1 cellular context compared by ENCODE assay signal in the genomic region with DNA sequence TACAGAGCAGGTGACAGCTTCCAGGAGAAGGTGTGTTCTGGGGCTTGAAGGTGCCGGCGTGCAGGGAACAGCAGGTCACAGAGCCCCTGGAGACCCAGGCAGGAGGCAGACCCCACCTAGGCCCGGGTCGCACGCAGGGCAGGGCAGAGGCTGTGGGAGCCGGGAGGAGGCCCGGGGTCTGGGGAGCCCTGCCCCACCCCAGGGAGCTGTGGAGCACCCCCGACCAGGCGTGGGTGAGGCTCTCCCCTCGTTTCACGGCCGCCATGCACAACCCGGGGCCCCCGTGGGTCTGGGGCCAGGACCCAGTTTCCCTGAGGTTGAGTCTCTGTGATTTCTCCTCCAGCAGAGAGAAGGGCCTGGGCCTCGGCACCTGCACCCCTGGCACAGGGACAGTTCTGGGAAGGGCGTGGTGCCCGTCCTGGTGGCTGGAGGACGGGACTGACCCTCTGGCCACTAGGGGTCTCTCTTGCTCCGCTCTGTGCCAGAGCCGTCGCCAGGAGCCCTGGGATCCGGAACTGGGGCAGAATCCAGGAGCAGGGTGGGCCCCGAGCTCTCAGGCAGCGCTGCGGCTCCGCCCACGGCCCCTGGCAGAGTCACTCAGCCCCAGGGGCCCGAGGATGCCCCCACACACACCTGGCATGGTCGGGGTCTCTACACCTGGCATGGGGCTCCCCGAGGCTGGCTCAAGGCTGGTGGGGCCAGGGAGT.
A peak's percentile ranks its signal among the peaks of the same experiment; 100 is the strongest.
TF ChIP-seq lines count a peak whose summit lies in the region.

No MANE protein-coding gene starts in this region.

TF ChIP-seq in K562, 482 proteins besides CTCF, POLR2A, EP300 and RAD21 (continued from another document):
- TF ChIP-seq MYNN (IDR thresholded peaks at IDR 0.05) (peak; percentile 58; the same call in 1 of the 2 replicates), MYNN (CRISPR knock-in tag; IDR thresholded peaks at IDR 0.05) (no peak), KLF13 (tag; IDR thresholded peaks at IDR 0.05; ENCODE audit: borderline replicate concordance, low read depth) (peak; percentile 44; the same call in 1 of the 2 replicates), CC2D1A (IDR thresholded peaks at IDR 0.05) (peak; percentile 79), STAG1 (CRISPR knock-in tag; IDR thresholded peaks at IDR 0.05; ENCODE audit: borderline replicate concordance) (peak; percentile 94), RB1 (IDR thresholded peaks at IDR 0.05; ENCODE audit: low read depth) (peak; percentile 53; the same call in 1 of the 2 replicates), ETV1 (tag; conservative IDR thresholded peaks at IDR 0.05; ENCODE audit: low read depth) (0 out of 2 replicates have a peak, but pooled peaks have one; percentile 35), SOX6 (IDR thresholded peaks at IDR 0.05) (no peak), ATF1 (CRISPR knock-in tag; IDR thresholded peaks at IDR 0.05) (no peak), ATF1 (tag; IDR thresholded peaks at IDR 0.05) (0 out of 2 replicates have a peak, but pooled peaks have one; percentile 34), ZNF274 (IDR thresholded peaks at IDR 0.05; ENCODE audit: borderline replicate concordance, low read depth, low read length) (no peak), ZNF77 (CRISPR knock-in tag; IDR thresholded peaks at IDR 0.05) (no peak), CHCHD3 (CRISPR knock-in tag; IDR thresholded peaks at IDR 0.05) (no peak), ZNF212 (CRISPR knock-in tag; IDR thresholded peaks at IDR 0.05) (no peak), PML (IDR thresholded peaks at IDR 0.05; ENCODE audit: low read length) (no peak), MTA3 (IDR thresholded peaks at IDR 0.05; ENCODE audit: borderline replicate concordance) (peak; percentile 27; the same call in 1 of the 2 replicates), RFX5 (IDR thresholded peaks at IDR 0.05; ENCODE audit: low read depth, low read length) (no peak), ARID2 (IDR thresholded peaks at IDR 0.05) (peak; percentile 73; the same call in 1 of the 2 replicates), ZNF121 (CRISPR knock-in tag; conservative IDR thresholded peaks at IDR 0.05) (peak; percentile 49; the same call in 1 of the 2 replicates), NFIC (IDR thresholded peaks at IDR 0.05) (0 out of 2 replicates have a peak, but pooled peaks have one; percentile 6), CTBP1 (IDR thresholded peaks at IDR 0.05; ENCODE audit: borderline replicate concordance) (peak; percentile 49; the same call in 1 of the 2 replicates), ELF1 (tag; IDR thresholded peaks at IDR 0.05) (peak; percentile 74), RBM39 (optimal IDR thresholded peaks at IDR 0.05; ENCODE audit: low read depth, low read length) (peak; percentile 34), ILK (tag; IDR thresholded peaks at IDR 0.05; ENCODE audit: borderline replicate concordance, low read depth) (no peak), MAZ (CRISPR knock-in tag; conservative IDR thresholded peaks at IDR 0.05 in 1 of 2, IDR thresholded peaks at IDR 0.05 in 1 of 2) (peak in 1 of 2 experiments; percentile 74; a peak in 2 of 4 replicates)
- TF ChIP-seq, protein P1, sequence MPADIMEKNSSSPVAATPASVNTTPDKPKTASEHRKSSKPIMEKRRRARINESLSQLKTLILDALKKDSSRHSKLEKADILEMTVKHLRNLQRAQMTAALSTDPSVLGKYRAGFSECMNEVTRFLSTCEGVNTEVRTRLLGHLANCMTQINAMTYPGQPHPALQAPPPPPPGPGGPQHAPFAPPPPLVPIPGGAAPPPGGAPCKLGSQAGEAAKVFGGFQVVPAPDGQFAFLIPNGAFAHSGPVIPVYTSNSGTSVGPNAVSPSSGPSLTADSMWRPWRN (IDR thresholded peaks at IDR 0.05; ENCODE audit: low read depth), result no peak
- TF ChIP-seq, protein P2, sequence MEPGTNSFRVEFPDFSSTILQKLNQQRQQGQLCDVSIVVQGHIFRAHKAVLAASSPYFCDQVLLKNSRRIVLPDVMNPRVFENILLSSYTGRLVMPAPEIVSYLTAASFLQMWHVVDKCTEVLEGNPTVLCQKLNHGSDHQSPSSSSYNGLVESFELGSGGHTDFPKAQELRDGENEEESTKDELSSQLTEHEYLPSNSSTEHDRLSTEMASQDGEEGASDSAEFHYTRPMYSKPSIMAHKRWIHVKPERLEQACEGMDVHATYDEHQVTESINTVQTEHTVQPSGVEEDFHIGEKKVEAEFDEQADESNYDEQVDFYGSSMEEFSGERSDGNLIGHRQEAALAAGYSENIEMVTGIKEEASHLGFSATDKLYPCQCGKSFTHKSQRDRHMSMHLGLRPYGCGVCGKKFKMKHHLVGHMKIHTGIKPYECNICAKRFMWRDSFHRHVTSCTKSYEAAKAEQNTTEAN (CRISPR knock-in tag; IDR thresholded peaks at IDR 0.05), result no peak
- TF ChIP-seq, protein P3, sequence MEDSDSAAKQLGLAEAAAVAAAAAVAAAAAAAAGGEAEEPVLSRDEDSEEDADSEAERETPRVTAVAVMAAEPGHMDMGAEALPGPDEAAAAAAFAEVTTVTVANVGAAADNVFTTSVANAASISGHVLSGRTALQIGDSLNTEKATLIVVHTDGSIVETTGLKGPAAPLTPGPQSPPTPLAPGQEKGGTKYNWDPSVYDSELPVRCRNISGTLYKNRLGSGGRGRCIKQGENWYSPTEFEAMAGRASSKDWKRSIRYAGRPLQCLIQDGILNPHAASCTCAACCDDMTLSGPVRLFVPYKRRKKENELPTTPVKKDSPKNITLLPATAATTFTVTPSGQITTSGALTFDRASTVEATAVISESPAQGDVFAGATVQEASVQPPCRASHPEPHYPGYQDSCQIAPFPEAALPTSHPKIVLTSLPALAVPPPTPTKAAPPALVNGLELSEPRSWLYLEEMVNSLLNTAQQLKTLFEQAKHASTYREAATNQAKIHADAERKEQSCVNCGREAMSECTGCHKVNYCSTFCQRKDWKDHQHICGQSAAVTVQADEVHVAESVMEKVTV (CRISPR knock-in tag; IDR thresholded peaks at IDR 0.05), result peak; percentile 85
- TF ChIP-seq, protein P4, sequence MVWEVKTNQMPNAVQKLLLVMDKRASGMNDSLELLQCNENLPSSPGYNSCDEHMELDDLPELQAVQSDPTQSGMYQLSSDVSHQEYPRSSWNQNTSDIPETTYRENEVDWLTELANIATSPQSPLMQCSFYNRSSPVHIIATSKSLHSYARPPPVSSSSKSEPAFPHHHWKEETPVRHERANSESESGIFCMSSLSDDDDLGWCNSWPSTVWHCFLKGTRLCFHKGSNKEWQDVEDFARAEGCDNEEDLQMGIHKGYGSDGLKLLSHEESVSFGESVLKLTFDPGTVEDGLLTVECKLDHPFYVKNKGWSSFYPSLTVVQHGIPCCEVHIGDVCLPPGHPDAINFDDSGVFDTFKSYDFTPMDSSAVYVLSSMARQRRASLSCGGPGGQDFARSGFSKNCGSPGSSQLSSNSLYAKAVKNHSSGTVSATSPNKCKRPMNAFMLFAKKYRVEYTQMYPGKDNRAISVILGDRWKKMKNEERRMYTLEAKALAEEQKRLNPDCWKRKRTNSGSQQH (CRISPR knock-in tag; IDR thresholded peaks at IDR 0.05), result no peak
- TF ChIP-seq, protein P5, sequence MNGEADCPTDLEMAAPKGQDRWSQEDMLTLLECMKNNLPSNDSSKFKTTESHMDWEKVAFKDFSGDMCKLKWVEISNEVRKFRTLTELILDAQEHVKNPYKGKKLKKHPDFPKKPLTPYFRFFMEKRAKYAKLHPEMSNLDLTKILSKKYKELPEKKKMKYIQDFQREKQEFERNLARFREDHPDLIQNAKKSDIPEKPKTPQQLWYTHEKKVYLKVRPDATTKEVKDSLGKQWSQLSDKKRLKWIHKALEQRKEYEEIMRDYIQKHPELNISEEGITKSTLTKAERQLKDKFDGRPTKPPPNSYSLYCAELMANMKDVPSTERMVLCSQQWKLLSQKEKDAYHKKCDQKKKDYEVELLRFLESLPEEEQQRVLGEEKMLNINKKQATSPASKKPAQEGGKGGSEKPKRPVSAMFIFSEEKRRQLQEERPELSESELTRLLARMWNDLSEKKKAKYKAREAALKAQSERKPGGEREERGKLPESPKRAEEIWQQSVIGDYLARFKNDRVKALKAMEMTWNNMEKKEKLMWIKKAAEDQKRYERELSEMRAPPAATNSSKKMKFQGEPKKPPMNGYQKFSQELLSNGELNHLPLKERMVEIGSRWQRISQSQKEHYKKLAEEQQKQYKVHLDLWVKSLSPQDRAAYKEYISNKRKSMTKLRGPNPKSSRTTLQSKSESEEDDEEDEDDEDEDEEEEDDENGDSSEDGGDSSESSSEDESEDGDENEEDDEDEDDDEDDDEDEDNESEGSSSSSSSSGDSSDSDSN (IDR thresholded peaks at IDR 0.05; ENCODE audit: borderline replicate concordance in 1 of 2, low read depth in 2 of 2, low read length in 2 of 2), result no peak
